8 cellular contexts compared by ENCODE assay signal in genomic region chr19:7681336-7682174, GRCh38. TPM values are rescaled to one million over a fixed set of nuclear protein-coding genes. Genes with fewer than 3 reads are reported as not detected.
A peak's percentile ranks its signal among the peaks of the same experiment; 100 is the strongest.
DNase-seq lines count a peak whose midpoint lies in the region; ATAC-seq, FAIRE-seq and TF ChIP-seq lines count a peak whose summit lies in the region.

No MANE protein-coding gene starts in this region.

- peaks cover 5% of the 10 kb centered on the region for H3K79me2 ChIP-seq in HepG2 (ENCODE audit: insufficient read depth, low read length)

- 0 out of 5 replicates have a peak, but pooled peaks cover 0 to 2% of the 10 kb centered on the region in 2 experiments for H3K36me3 ChIP-seq in HepG2 (replicated peaks in 1 of 2; ENCODE audit: control insufficient read depth in 1 of 2, insufficient read depth in 2 of 2, low read length in 2 of 2)

- intact Hi-C loops in HepG2 (cut with micrococcal nuclease; ENCODE audit: unreplicated experiment): loop anchor here (1.0 to 2.0 kb wide), 2 partner anchors 29 to 117 kb away; no protein-coding TSS in a partner anchor

- H3K9ac ChIP-seq in HepG2 (ENCODE audit: insufficient read depth, low read depth, low read length): peak overlapping the region; percentile 88

- TF ChIP-seq POLR2A in GM18526 (IDR thresholded peaks at IDR 0.05; ENCODE audit: extremely low read depth, insufficient read length): peak; percentile 41
- no peak for TF ChIP-seq POLR2A in HepG2 (IDR thresholded peaks at IDR 0.05; ENCODE audit: insufficient read depth in 1 of 2, low read depth in 2 of 2, low read length in 2 of 2)

- DNase-seq in 8988T: peak; percentile 94
- peak; percentile 51 for DNase-seq in NCI-H226
- DNase-seq in activated CD4-positive, alpha-beta T cell treated with anti-CD3 and anti-CD28 coated beads, Interleukin-2, amount 50 U/mL, for 24 hours (ENCODE audit: low read depth in 1 of 2, low spot score in 1 of 2): peak; percentile 61 to 87
- DNase-seq in dermis blood vessel endothelial cell: peak; percentile 82
- DNase-seq in HepG2 (ENCODE audit: low spot score): peak; percentile 77
- DNase-seq in stimulated activated CD4-positive, alpha-beta T cell treated with anti-CD3 and anti-CD28 coated beads, Interleukin-2, amount 100 ng/mL, for 24 hours: peak; percentile 84 to 90

- in situ Hi-C loops in HepG2 (cut with HindIII; ENCODE audit: extremely low pct_ligation_motif_present, low pct_unique_long_range_greater_than_20kb): loop anchor here (5.0 to 10.0 kb wide), 2 partner anchors 113 to 119 kb away; no protein-coding TSS in a partner anchor

- peak; percentile 45 for ATAC-seq in HepG2
- ATAC-seq in HG03108 (IDR thresholded peaks at IDR 0.05; ENCODE audit: unreplicated experiment): no peak

- POLR2A ChIA-PET in HepG2 (lab: Yijun Ruan, JAX): interaction anchor here (1.2 kb wide), 1 partner anchor 44 kb away, joined by 4 read pairs; no protein-coding TSS in a partner anchor

- peaks cover 2 to 13% of the 10 kb centered on the region in 2 experiments; a peak in 2 of 5 replicates for H3K27me3 ChIP-seq in HepG2 (ENCODE audit: control insufficient read depth in 1 of 2, insufficient read depth in 2 of 2, low read length in 2 of 2)

- no TSS peak for BruUV-seq in HepG2 (replicated peaks; lab: Mats Ljungman, UMichigan)

- peak; percentile 36; the same call in 1 of the 2 replicates for TF ChIP-seq RAD21 in HepG2 (CRISPR knock-in tag; IDR thresholded peaks at IDR 0.05)

- H3K9me3 ChIP-seq in HepG2 (ENCODE audit: low read length): no peaks in the 10 kb centered on the region

- H3K4me3 ChIP-seq in HepG2 (replicated peaks in 1 of 3; ENCODE audit: insufficient read depth in 1 of 3, low read depth in 2 of 3, low read length in 3 of 3): peak overlapping the region; percentile 85 to 99 (median 97)

- H3K4me2 ChIP-seq in HepG2 (ENCODE audit: low read depth, low read length): peak overlapping the region; percentile 80

- CTCF ChIA-PET in HepG2 (lab: Yijun Ruan, JAX; ENCODE audit: low intra/inter-chr PET ratio, low total read pairs): interaction anchor here (2.8 to 3.1 kb wide), 2 partner anchors 30 to 113 kb away, joined by 13 to 34 read pairs; no protein-coding TSS in a partner anchor

- peak; percentile 74 for TF ChIP-seq CTCF in HepG2 (CRISPR knock-in tag; IDR thresholded peaks at IDR 0.05)

- peaks cover 36% of the 10 kb centered on the region for H3K4me1 ChIP-seq in HepG2 (ENCODE audit: insufficient read depth, low read length)

- no peaks in the 10 kb centered on the region for H4K20me1 ChIP-seq in HepG2 (ENCODE audit: insufficient read depth, low read length)

- WGBS in HepG2 (ENCODE audit: low lambda C conversion rate): 41% methylated on average over 33 of the region's 43 CpGs

- peak overlapping the region; percentile 57 for H3K27ac ChIP-seq in HepG2 (ENCODE audit: extremely low read length, insufficient read depth, low read length)

- no peak overlapping the region for H2AFZ ChIP-seq in HepG2 (ENCODE audit: low read length)

- FAIRE-seq in HepG2 (lab: Jason Lieb, UNC): peak; percentile 32

- TF ChIP-seq EP300 in HepG2 (IDR thresholded peaks at IDR 0.05; ENCODE audit: low read depth in 2 of 2, low read length in 2 of 2) (no peak), HepG2 (CRISPR knock-in tag; IDR thresholded peaks at IDR 0.05; ENCODE audit: borderline replicate concordance) (no peak)

RNA-seq across cellular contexts. Expression of gene TRAPPC5, which starts 0.9 kb away (rescaled TPM):
- total RNA-seq in dermis blood vessel endothelial cell: 69.9 and 97.4 TPM in 2 replicates
- total RNA-seq in HepG2 (2016; rRNA removed; fragmentation: Illumina TruSeq; extraction: Trizol): 74.8 and 78.7 TPM in 2 replicates
- 73.7 and 88.2 TPM in 2 replicates for total RNA-seq in HepG2 (2016; cell fraction: cytosol; rRNA removed; fragmentation: Illumina TruSeq; extraction: Trizol; ENCODE audit: low read depth)
- total RNA-seq in HepG2 (2016; cell fraction: insoluble cytoplasmic fraction; rRNA removed; fragmentation: Illumina TruSeq; extraction: Trizol): 85.8 and 87.4 TPM in 2 replicates
- total RNA-seq in HepG2 (2016; cell fraction: membrane; rRNA removed; fragmentation: Illumina TruSeq; extraction: Trizol): 66.2 and 93.1 TPM in 2 replicates
- 38.3 and 41.5 TPM in 2 replicates for total RNA-seq in HepG2 (2016; cell fraction: nucleus; rRNA removed; fragmentation: Illumina TruSeq; extraction: Trizol)
- polyA plus RNA-seq in HepG2 (2011; rRNA removed): 38.5 and 53.6 TPM in 2 replicates
- 23.1 and 50.4 TPM in 2 replicates for polyA plus RNA-seq in HepG2 (2011; cell fraction: cytosol; rRNA removed)
- 17.6 and 18.8 TPM in 2 replicates for polyA plus RNA-seq in HepG2 (2011; cell fraction: nucleus; rRNA removed)
- polyA plus RNA-seq in HepG2 (2012): 25.3 and 48.3 TPM in 2 replicates
- 68.2 and 80.1 TPM in 2 replicates for polyA plus RNA-seq in HepG2 (2016; cell fraction: cytosol; fragmentation: Illumina TruSeq; extraction: Trizol; ENCODE audit: low read depth)
- 78.0 and 80.4 TPM in 2 replicates for polyA plus RNA-seq in HepG2 (2016; cell fraction: insoluble cytoplasmic fraction; fragmentation: Illumina TruSeq; extraction: Trizol; ENCODE audit: low read depth)
- 55.0 and 69.6 TPM in 2 replicates for polyA plus RNA-seq in HepG2 (2016; cell fraction: membrane; fragmentation: Illumina TruSeq; extraction: Trizol; ENCODE audit: low read depth)
- 68.2 and 71.7 TPM in 2 replicates for polyA plus RNA-seq in HepG2 (2016; cell fraction: nucleus; fragmentation: Illumina TruSeq; extraction: Trizol; ENCODE audit: insufficient read depth, low read depth)
- polyA minus RNA-seq in HepG2 (2011; rRNA and poly(A)+ RNA removed; ENCODE audit: low replicate concordance): 46.6 and 82.5 TPM in 2 replicates
- polyA minus RNA-seq in HepG2 (2011; cell fraction: cytosol; rRNA and poly(A)+ RNA removed): 36.2 and 41.8 TPM in 2 replicates
- polyA minus RNA-seq in HepG2 (2011; cell fraction: nucleus; rRNA and poly(A)+ RNA removed): 1.1 and 1.3 TPM in 2 replicates

RNA-seq across cellular contexts. Expression of gene MCEMP1, which starts 4.7 kb away (rescaled TPM):
- total RNA-seq in dermis blood vessel endothelial cell: not detected in 2 replicates
- total RNA-seq in HepG2 (2016; rRNA removed; fragmentation: Illumina TruSeq; extraction: Trizol): not detected in 2 replicates
- not detected in 2 replicates for total RNA-seq in HepG2 (2016; cell fraction: cytosol; rRNA removed; fragmentation: Illumina TruSeq; extraction: Trizol; ENCODE audit: low read depth)
- total RNA-seq in HepG2 (2016; cell fraction: insoluble cytoplasmic fraction; rRNA removed; fragmentation: Illumina TruSeq; extraction: Trizol): not detected in 2 replicates
- not detected in 2 replicates for total RNA-seq in HepG2 (2016; cell fraction: membrane; rRNA removed; fragmentation: Illumina TruSeq; extraction: Trizol)
- not detected in 2 replicates for total RNA-seq in HepG2 (2016; cell fraction: nucleus; rRNA removed; fragmentation: Illumina TruSeq; extraction: Trizol)
- polyA plus RNA-seq in HepG2 (2011; rRNA removed): not detected in 2 replicates
- 0.04 TPM in 1 of 2 replicates, not detected in the other for polyA plus RNA-seq in HepG2 (2011; cell fraction: cytosol; rRNA removed)
- not detected in 2 replicates for polyA plus RNA-seq in HepG2 (2011; cell fraction: nucleus; rRNA removed)
- polyA plus RNA-seq in HepG2 (2012): not detected in 2 replicates
- polyA plus RNA-seq in HepG2 (2016; cell fraction: cytosol; fragmentation: Illumina TruSeq; extraction: Trizol; ENCODE audit: low read depth): not detected in 2 replicates
- polyA plus RNA-seq in HepG2 (2016; cell fraction: insoluble cytoplasmic fraction; fragmentation: Illumina TruSeq; extraction: Trizol; ENCODE audit: low read depth): not detected in 2 replicates
- not detected in 2 replicates for polyA plus RNA-seq in HepG2 (2016; cell fraction: membrane; fragmentation: Illumina TruSeq; extraction: Trizol; ENCODE audit: low read depth)
- polyA plus RNA-seq in HepG2 (2016; cell fraction: nucleus; fragmentation: Illumina TruSeq; extraction: Trizol; ENCODE audit: insufficient read depth, low read depth): not detected in 2 replicates
- not detected in 2 replicates for polyA minus RNA-seq in HepG2 (2011; rRNA and poly(A)+ RNA removed; ENCODE audit: low replicate concordance)
- not detected in 2 replicates for polyA minus RNA-seq in HepG2 (2011; cell fraction: cytosol; rRNA and poly(A)+ RNA removed)
- not detected in 2 replicates for polyA minus RNA-seq in HepG2 (2011; cell fraction: nucleus; rRNA and poly(A)+ RNA removed)

RNA-seq across cellular contexts. Expression of gene RETN, which starts 12.7 kb away (rescaled TPM):
- total RNA-seq in dermis blood vessel endothelial cell (not detected in 2 replicates), HepG2 (2016; rRNA removed; fragmentation: Illumina TruSeq; extraction: Trizol) (not detected in 2 replicates)
- not detected in 2 replicates for total RNA-seq in HepG2 (2016; cell fraction: cytosol; rRNA removed; fragmentation: Illumina TruSeq; extraction: Trizol; ENCODE audit: low read depth)
- total RNA-seq in HepG2 (2016; cell fraction: insoluble cytoplasmic fraction; rRNA removed; fragmentation: Illumina TruSeq; extraction: Trizol): not detected in 2 replicates
- not detected in 2 replicates for total RNA-seq in HepG2 (2016; cell fraction: membrane; rRNA removed; fragmentation: Illumina TruSeq; extraction: Trizol)
- not detected in 2 replicates for total RNA-seq in HepG2 (2016; cell fraction: nucleus; rRNA removed; fragmentation: Illumina TruSeq; extraction: Trizol)
- not detected in 2 replicates for polyA plus RNA-seq in HepG2 (2011; rRNA removed)
- not detected in 2 replicates for polyA plus RNA-seq in HepG2 (2011; cell fraction: cytosol; rRNA removed)
- not detected in 2 replicates for polyA plus RNA-seq in HepG2 (2011; cell fraction: nucleus; rRNA removed)
- not detected in 2 replicates for polyA plus RNA-seq in HepG2 (2012)
- not detected in 2 replicates for polyA plus RNA-seq in HepG2 (2016; cell fraction: cytosol; fragmentation: Illumina TruSeq; extraction: Trizol; ENCODE audit: low read depth)
- not detected in 2 replicates for polyA plus RNA-seq in HepG2 (2016; cell fraction: insoluble cytoplasmic fraction; fragmentation: Illumina TruSeq; extraction: Trizol; ENCODE audit: low read depth)
- not detected in 2 replicates for polyA plus RNA-seq in HepG2 (2016; cell fraction: membrane; fragmentation: Illumina TruSeq; extraction: Trizol; ENCODE audit: low read depth)
- polyA plus RNA-seq in HepG2 (2016; cell fraction: nucleus; fragmentation: Illumina TruSeq; extraction: Trizol; ENCODE audit: insufficient read depth, low read depth): not detected in 2 replicates
- polyA minus RNA-seq in HepG2 (2011; rRNA and poly(A)+ RNA removed; ENCODE audit: low replicate concordance): not detected in 2 replicates
- polyA minus RNA-seq in HepG2 (2011; cell fraction: cytosol; rRNA and poly(A)+ RNA removed): not detected in 2 replicates
- polyA minus RNA-seq in HepG2 (2011; cell fraction: nucleus; rRNA and poly(A)+ RNA removed): not detected in 2 replicates

RNA-seq across cellular contexts. Expression of gene FCER2, which starts 20.4 kb away (rescaled TPM):
- not detected in 2 replicates for total RNA-seq in dermis blood vessel endothelial cell
- not detected in 2 replicates for total RNA-seq in HepG2 (2016; rRNA removed; fragmentation: Illumina TruSeq; extraction: Trizol)
- not detected in 2 replicates for total RNA-seq in HepG2 (2016; cell fraction: cytosol; rRNA removed; fragmentation: Illumina TruSeq; extraction: Trizol; ENCODE audit: low read depth)
- not detected in 2 replicates for total RNA-seq in HepG2 (2016; cell fraction: insoluble cytoplasmic fraction; rRNA removed; fragmentation: Illumina TruSeq; extraction: Trizol)
- total RNA-seq in HepG2 (2016; cell fraction: membrane; rRNA removed; fragmentation: Illumina TruSeq; extraction: Trizol): not detected in 2 replicates
- total RNA-seq in HepG2 (2016; cell fraction: nucleus; rRNA removed; fragmentation: Illumina TruSeq; extraction: Trizol): not detected in 2 replicates
- polyA plus RNA-seq in HepG2 (2011; rRNA removed): not detected in 2 replicates
- 0.03 TPM in 1 of 2 replicates, not detected in the other for polyA plus RNA-seq in HepG2 (2011; cell fraction: cytosol; rRNA removed)
- polyA plus RNA-seq in HepG2 (2011; cell fraction: nucleus; rRNA removed): 0.09 TPM in 1 of 2 replicates, not detected in the other
- not detected in 2 replicates for polyA plus RNA-seq in HepG2 (2012)
- polyA plus RNA-seq in HepG2 (2016; cell fraction: cytosol; fragmentation: Illumina TruSeq; extraction: Trizol; ENCODE audit: low read depth): not detected in 2 replicates
- not detected in 2 replicates for polyA plus RNA-seq in HepG2 (2016; cell fraction: insoluble cytoplasmic fraction; fragmentation: Illumina TruSeq; extraction: Trizol; ENCODE audit: low read depth)
- polyA plus RNA-seq in HepG2 (2016; cell fraction: membrane; fragmentation: Illumina TruSeq; extraction: Trizol; ENCODE audit: low read depth): not detected in 2 replicates
- not detected in 2 replicates for polyA plus RNA-seq in HepG2 (2016; cell fraction: nucleus; fragmentation: Illumina TruSeq; extraction: Trizol; ENCODE audit: insufficient read depth, low read depth)
- 0.14 TPM in 1 of 2 replicates, not detected in the other for polyA minus RNA-seq in HepG2 (2011; rRNA and poly(A)+ RNA removed; ENCODE audit: low replicate concordance)
- polyA minus RNA-seq in HepG2 (2011; cell fraction: cytosol; rRNA and poly(A)+ RNA removed): not detected in 2 replicates
- polyA minus RNA-seq in HepG2 (2011; cell fraction: nucleus; rRNA and poly(A)+ RNA removed): not detected in 2 replicates

RNA-seq across cellular contexts. Expression of gene STXBP2, which starts 44.6 kb away (rescaled TPM):
- 30.8 and 67.1 TPM in 2 replicates for total RNA-seq in dermis blood vessel endothelial cell
- total RNA-seq in HepG2 (2016; rRNA removed; fragmentation: Illumina TruSeq; extraction: Trizol): 17.8 and 22.8 TPM in 2 replicates
- 12.7 and 13.5 TPM in 2 replicates for total RNA-seq in HepG2 (2016; cell fraction: cytosol; rRNA removed; fragmentation: Illumina TruSeq; extraction: Trizol; ENCODE audit: low read depth)
- 15.9 and 23.8 TPM in 2 replicates for total RNA-seq in HepG2 (2016; cell fraction: insoluble cytoplasmic fraction; rRNA removed; fragmentation: Illumina TruSeq; extraction: Trizol)
- 11.9 and 13.6 TPM in 2 replicates for total RNA-seq in HepG2 (2016; cell fraction: membrane; rRNA removed; fragmentation: Illumina TruSeq; extraction: Trizol)
- total RNA-seq in HepG2 (2016; cell fraction: nucleus; rRNA removed; fragmentation: Illumina TruSeq; extraction: Trizol): 18.1 and 19.5 TPM in 2 replicates
- polyA plus RNA-seq in HepG2 (2011; rRNA removed): 40.1 and 48.7 TPM in 2 replicates
- polyA plus RNA-seq in HepG2 (2011; cell fraction: cytosol; rRNA removed): 28.8 and 41.8 TPM in 2 replicates
- polyA plus RNA-seq in HepG2 (2011; cell fraction: nucleus; rRNA removed): 344 and 378 TPM in 2 replicates
- polyA plus RNA-seq in HepG2 (2012): 61.3 and 71.5 TPM in 2 replicates
- 9.5 and 12.3 TPM in 2 replicates for polyA plus RNA-seq in HepG2 (2016; cell fraction: cytosol; fragmentation: Illumina TruSeq; extraction: Trizol; ENCODE audit: low read depth)
- 22.4 and 26.4 TPM in 2 replicates for polyA plus RNA-seq in HepG2 (2016; cell fraction: insoluble cytoplasmic fraction; fragmentation: Illumina TruSeq; extraction: Trizol; ENCODE audit: low read depth)
- 9.5 and 10.0 TPM in 2 replicates for polyA plus RNA-seq in HepG2 (2016; cell fraction: membrane; fragmentation: Illumina TruSeq; extraction: Trizol; ENCODE audit: low read depth)
- 69.3 and 73.8 TPM in 2 replicates for polyA plus RNA-seq in HepG2 (2016; cell fraction: nucleus; fragmentation: Illumina TruSeq; extraction: Trizol; ENCODE audit: insufficient read depth, low read depth)
- 121 and 178 TPM in 2 replicates for polyA minus RNA-seq in HepG2 (2011; rRNA and poly(A)+ RNA removed; ENCODE audit: low replicate concordance)
- polyA minus RNA-seq in HepG2 (2011; cell fraction: cytosol; rRNA and poly(A)+ RNA removed): 22.7 and 26.7 TPM in 2 replicates
- 70.0 and 76.8 TPM in 2 replicates for polyA minus RNA-seq in HepG2 (2011; cell fraction: nucleus; rRNA and poly(A)+ RNA removed)
